Comparison of ENCODE assay signal across 16 cellular contexts in the genomic region with DNA sequence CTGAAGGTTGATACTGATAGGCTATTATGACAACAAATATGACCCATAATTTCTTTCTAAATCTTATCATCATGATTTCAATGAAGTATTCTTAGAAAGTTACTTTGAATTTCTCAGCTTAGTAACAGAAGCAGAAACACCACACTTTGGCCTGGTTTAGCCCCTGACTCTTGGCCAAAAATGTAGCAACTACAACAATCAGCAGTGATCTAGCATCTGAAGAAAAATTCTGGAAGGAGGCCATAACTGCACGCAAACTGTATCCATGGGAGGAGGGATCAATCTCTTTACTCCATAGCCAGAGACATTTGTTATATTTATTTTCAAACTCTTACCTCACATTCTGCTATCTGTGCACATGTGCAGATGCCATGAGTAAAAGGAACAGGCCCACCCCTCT.
"Had no signal": no experiment of that assay in that cellular context is flagged by ENCODE, and none has a peak within 500 bp of the region (broad histone marks: within the 10 kb centered on the region; RNA-seq: fewer than 3 reads in every experiment).

No MANE protein-coding gene starts in this region.

- H3K9me3 Mint-ChIP-seq: stimulated activated memory B cell treated with anti-CD40 and anti-IgM and Interleukin-4, amounts not matched to agents 10 μg/mL and 1 μg/mL and 100 μg/mL, for 72 hours; T-helper 1 cell treated with Interleukin-12 subunit alpha and Interleukin-12 subunit beta and Interleukin-4 antibody, amounts not matched to agents 30 μg/mL and 1 μg/mL, for 36 hours had no signal

- H3K27ac Mint-ChIP-seq: stimulated activated memory B cell treated with anti-CD40 and anti-IgM and Interleukin-4, amounts not matched to agents 10 μg/mL and 1 μg/mL and 100 μg/mL, for 72 hours; T-helper 1 cell treated with Interleukin-12 subunit alpha and Interleukin-12 subunit beta and Interleukin-4 antibody, amounts not matched to agents 30 μg/mL and 1 μg/mL, for 36 hours had no signal

- H3K4me1 Mint-ChIP-seq: stimulated activated memory B cell treated with anti-CD40 and anti-IgM and Interleukin-4, amounts not matched to agents 10 μg/mL and 1 μg/mL and 100 μg/mL, for 72 hours had no signal

- ATAC-seq: foreskin keratinocyte; psoas muscle; stimulated activated memory B cell treated with anti-CD40 and anti-IgM and Interleukin-4, amounts not matched to agents 10 μg/mL and 1 μg/mL and 100 μg/mL, for 72 hours had no signal

- DNase-seq: activated CD4-positive, alpha-beta T cell treated with anti-CD3 and anti-CD28 coated beads, Interleukin-2, amount 50 U/mL, for 48 hours; activated effector memory CD4-positive, alpha-beta T cell treated with Interleukin-2 at 50 U/mL for 16 hours; activated naive CD4-positive, alpha-beta T cell treated with anti-CD3 and anti-CD28 coated beads, Interleukin-2, amount 50 U/mL, for 16 hours; activated T-cell treated with anti-CD3 and anti-CD28 coated beads, Interleukin-2, amount 50 U/mL, for 1 hour; brain microvascular endothelial cell; effector memory CD4-positive, alpha-beta T cell; foreskin keratinocyte; glutamatergic neuron; hypothalamus; psoas muscle; stimulated activated CD4-positive, alpha-beta T cell treated with anti-CD3 and anti-CD28 coated beads, Interleukin-2, amount 100 ng/mL, for 48 hours; tibial artery; WERI-Rb-1 had no signal

- H3K4me3 Mint-ChIP-seq: stimulated activated memory B cell treated with anti-CD40 and anti-IgM and Interleukin-4, amounts not matched to agents 10 μg/mL and 1 μg/mL and 100 μg/mL, for 72 hours; T-helper 1 cell treated with Interleukin-12 subunit alpha and Interleukin-12 subunit beta and Interleukin-4 antibody, amounts not matched to agents 30 μg/mL and 1 μg/mL, for 36 hours had no signal

- H3K4me3 ChIP-seq: adrenal gland, psoas muscle, tibial artery had no signal
